8 cellular contexts compared by ENCODE assay signal in genomic region chr17:16419929-16420271, GRCh38. TPM values are rescaled to one million over a fixed set of nuclear protein-coding genes. Genes with fewer than 3 reads are reported as not detected.
A peak's percentile ranks its signal among the peaks of the same experiment; 100 is the strongest.
DNase-seq lines count a peak whose midpoint lies in the region; FAIRE-seq and TF ChIP-seq lines count a peak whose summit lies in the region.

No MANE protein-coding gene starts in this region.

- H3K4me1 ChIP-seq in sigmoid colon: peaks cover 0 to 25% (median 20%) of the 10 kb centered on the region in 4 donors
- H3K4me1 ChIP-seq in BE2C: peaks cover 29% of the 10 kb centered on the region

- intact Hi-C loops in MCF 10A (cut with micrococcal nuclease): no loop called here
- intact Hi-C loops in sigmoid colon (cut with DNase I): no loop called here

- no peak for TF ChIP-seq POLR2A in GM12891 (IDR thresholded peaks at IDR 0.05; ENCODE audit: low read depth, low read length)
- TF ChIP-seq POLR2A in sigmoid colon (IDR thresholded peaks at IDR 0.05): no peak

- H3K27me3 Mint-ChIP-seq in MCF 10A (ENCODE audit: insufficient read depth, unreplicated experiment): no peaks in the 10 kb centered on the region

- H3K4me1 Mint-ChIP-seq in MCF 10A (ENCODE audit: insufficient read depth, unreplicated experiment): peaks cover 9% of the 10 kb centered on the region

- no peak for DNase-seq in GM12891 (ENCODE audit: insufficient read length, low spot score)
- peak; percentile 90 for DNase-seq in RPMI7951 (ENCODE audit: low read depth)
- peak; percentile 65 for DNase-seq in MCF 10A (ENCODE audit: unreplicated experiment)
- no peak for DNase-seq in sigmoid colon
- no peak for DNase-seq in medulla oblongata (ENCODE audit: extremely low spot score)
- no peak for DNase-seq in NCI-H146 treated with DMSO at 0.1 percent for 48 hours (lab: John Stamatoyannopoulos, UW; ENCODE audit: unreplicated experiment)
- no peak for DNase-seq in BE2C
- no peak for DNase-seq in ecto neural progenitor cell (ENCODE audit: low spot score)

- CTCF ChIA-PET in MCF 10A (lab: Yijun Ruan, JAX): no interaction called here

- FAIRE-seq in GM12891 (lab: Jason Lieb, UNC): peak; percentile 73

- H3K9me3 ChIP-seq in sigmoid colon: no peaks in the 10 kb centered on the region
- no peaks in the 10 kb centered on the region for H3K9me3 ChIP-seq in BE2C

- H3K27ac Mint-ChIP-seq in MCF 10A (ENCODE audit: low read depth, unreplicated experiment): no peak overlapping the region

- H3K27me3 ChIP-seq in sigmoid colon: no peaks in the 10 kb centered on the region
- no peaks in the 10 kb centered on the region for H3K27me3 ChIP-seq in BE2C

- TF ChIP-seq CTCF in MCF 10A (IDR thresholded peaks at IDR 0.05; ENCODE audit: unreplicated experiment): no peak
- TF ChIP-seq CTCF in sigmoid colon (IDR thresholded peaks at IDR 0.05): no peak
- TF ChIP-seq CTCF in BE2C (IDR thresholded peaks at IDR 0.05; ENCODE audit: low read depth, low read length): no peak

- H3K4me3 ChIP-seq in sigmoid colon (no peak overlapping the region), BE2C (ENCODE audit: low read depth, low read length) (no peak overlapping the region)

- no peaks in the 10 kb centered on the region for H3K9me3 Mint-ChIP-seq in MCF 10A (ENCODE audit: unreplicated experiment)

- no peaks in the 10 kb centered on the region for H3K36me3 Mint-ChIP-seq in MCF 10A (ENCODE audit: insufficient read depth, unreplicated experiment)

- peak overlapping the region; percentile 57 to 75 (median 65) for H3K27ac ChIP-seq in sigmoid colon

- POLR2A ChIA-PET in MCF 10A (lab: Yijun Ruan, JAX): interaction anchor here (0.6 to 1.3 kb wide), 5 partner anchors 10 to 294 kb away, joined by 3 to 4 read pairs (median 3); no protein-coding TSS in a partner anchor

- H3K4me3 Mint-ChIP-seq in MCF 10A (ENCODE audit: unreplicated experiment): no peak overlapping the region

- no TSS peak for BruUV-seq in MCF 10A (replicated peaks; lab: Mats Ljungman, UMichigan)

- 59 to 75% methylated on average over 10 of the region's 10 CpGs for WGBS in sigmoid colon, 2 donors

- no peaks in the 10 kb centered on the region for H3K36me3 ChIP-seq in sigmoid colon
- no peaks in the 10 kb centered on the region for H3K36me3 ChIP-seq in BE2C

- no peak for TF ChIP-seq EP300 in sigmoid colon (IDR thresholded peaks at IDR 0.05)

TF ChIP-seq in GM12891, 5 proteins besides CTCF, POLR2A, EP300 and RAD21:
- TF ChIP-seq PAX5 (IDR thresholded peaks at IDR 0.05; ENCODE audit: insufficient read depth, low read length, severe bottlenecking) (no peak), SPI1 (IDR thresholded peaks at IDR 0.05; ENCODE audit: low read depth, low read length) (no peak), TAF1 (IDR thresholded peaks at IDR 0.05; ENCODE audit: low read depth, low read length) (no peak), POLR2AphosphoS5 (IDR thresholded peaks at IDR 0.05; ENCODE audit: low read depth, low read length) (no peak), POU2F2 (IDR thresholded peaks at IDR 0.05; ENCODE audit: low read depth, low read length) (no peak)

RNA-seq across cellular contexts. Expression of gene TRPV2, which starts 4.5 kb away (rescaled TPM):
- polyA plus RNA-seq in GM12891 (2012; ENCODE audit: low read depth, missing spikeins): 49.5 TPM
- 123 and 130 TPM in 2 replicates for total RNA-seq in RPMI7951 (2014; rRNA removed; shearing (Covaris generic))
- not detected in 2 replicates for total RNA-seq in MCF 10A (2022)
- 10 to 100 TPM in 2 of 4 donors, 1 to 10 TPM in 2; 9.1 to 14.0 (median 10.6) TPM for total RNA-seq in sigmoid colon
- 10 to 100 TPM in 1 of 3 donors, 1 to 10 TPM in 2; 3.7 to 13.4 (median 5.4) TPM for polyA plus RNA-seq in sigmoid colon
- polyA plus RNA-seq in BE2C (2012; ENCODE audit: insufficient read depth, insufficient read length, low read depth): 3.6 TPM

RNA-seq across cellular contexts. Expression of gene UBB, which starts 39.0 kb away (rescaled TPM):
- polyA plus RNA-seq in GM12891 (2012; ENCODE audit: low read depth, missing spikeins): 1,983 TPM
- total RNA-seq in RPMI7951 (2014; rRNA removed; shearing (Covaris generic)): 2,073 and 2,186 TPM in 2 replicates
- total RNA-seq in MCF 10A (2022) (626 and 729 TPM in 2 replicates), sigmoid colon (1,000 to 10,000 TPM in 3 of 4 donors, 100 to 1,000 TPM in 1; 892 to 1,272 (median 1,168) TPM)
- polyA plus RNA-seq in sigmoid colon: 1,000 to 10,000 TPM in 2 of 3 donors, 100 to 1,000 TPM in 1; 939 to 2,667 (median 2,288) TPM
- polyA plus RNA-seq in BE2C (2012; ENCODE audit: insufficient read depth, insufficient read length, low read depth): 1,644 TPM

Comparison
In these comparisons a context has a peak if more than half of its experiments do, and no peak if none do; other contexts are left out.
1. DNase-seq: peak in RPMI7951 (single experiment) and MCF 10A (single experiment); none in GM12891 (single experiment), sigmoid colon (single experiment), medulla oblongata (single experiment), NCI-H146 treated with DMSO at 0.1 percent for 48 hours (single experiment), BE2C (single experiment) and ecto neural progenitor cell (single experiment).